Comparison of ENCODE assay signal across 8 cellular contexts in genomic region chr1:246214708-246215504, GRCh38.
DNase-seq lines count a peak whose midpoint lies in the region; ATAC-seq and TF ChIP-seq lines count a peak whose summit lies in the region.

No MANE protein-coding gene starts in this region.

- no peak overlapping the region for H3K9ac ChIP-seq in colonic mucosa (ENCODE audit: low read depth in 2 of 2, low read length in 2 of 2)

- H3K4me1 ChIP-seq in colonic mucosa, result no peaks in the 10 kb centered on the region

- H3K4me3 ChIP-seq in AG04449 (ENCODE audit: low read depth, low read length) (no peak overlapping the region), colonic mucosa (no peak overlapping the region)

- CTCF ChIA-PET in AG04449 (lab: Yijun Ruan, JAX), result interaction anchor here (1.5 to 1.6 kb wide), 2 partner anchors 10 to 239 kb away, joined by 4 read pairs; no protein-coding TSS in a partner anchor

- no peak overlapping the region for H3K27ac ChIP-seq in colonic mucosa

- H3K36me3 ChIP-seq in colonic mucosa, result no peaks in the 10 kb centered on the region

- peak; percentile 86 for DNase-seq in AG04449 (ENCODE audit: low read depth, low spot score)
- DNase-seq in NCI-H345 (lab: John Stamatoyannopoulos, UW), result peak; percentile 75
- peak; percentile 32 for DNase-seq in colonic mucosa
- DNase-seq in pulmonary artery endothelial cell (ENCODE audit: low read depth, low spot score), result peak; percentile 64
- DNase-seq in NCI-H524 treated with DMSO at 0.1 percent for 48 hours (lab: John Stamatoyannopoulos, UW), result no peak

- no peaks in the 10 kb centered on the region for H3K9me3 ChIP-seq in colonic mucosa

- ATAC-seq in GM18907 (IDR thresholded peaks at IDR 0.05; ENCODE audit: unreplicated experiment) (peak; percentile 98), HG03045 (IDR thresholded peaks at IDR 0.05; ENCODE audit: unreplicated experiment) (peak; percentile 90), esophagus mucosa (no peak)

- POLR2A ChIA-PET in AG04449 (lab: Yijun Ruan, JAX), result interaction anchor here (0.5 kb wide), 1 partner anchor 65 kb away, joined by 3 read pairs; no protein-coding TSS in a partner anchor

- no peaks in the 10 kb centered on the region for H3K27me3 ChIP-seq in colonic mucosa

- no peak for TF ChIP-seq CTCF in AG04449 (IDR thresholded peaks at IDR 0.05; ENCODE audit: insufficient read depth, low read length, missing control alignments)
- TF ChIP-seq CTCF in colonic mucosa (IDR thresholded peaks at IDR 0.05), result no peak

- intact Hi-C loops in colonic mucosa (cut with DNase I), result no loop called here
